In genomic region chr7:123824754-123825067, GRCh38 we compare ENCODE assay signal across 9 cellular contexts. TPM values are rescaled to one million over a fixed set of nuclear protein-coding genes. Genes with fewer than 3 reads are reported as not detected.
DNase-seq lines count a peak whose midpoint lies in the region; ATAC-seq, FAIRE-seq and TF ChIP-seq lines count a peak whose summit lies in the region.
"Had no signal": no experiment of that assay in that cellular context is flagged by ENCODE, and none has a peak within 500 bp of the region (broad histone marks: within the 10 kb centered on the region; RNA-seq: fewer than 3 reads in every experiment).

No MANE protein-coding gene starts in this region.

- peaks cover 13% of the 10 kb centered on the region for H3K27me3 Mint-ChIP-seq in activated naive CD4-positive, alpha-beta T cell treated with anti-CD3 and anti-CD28 coated beads for 36 hours (ENCODE audit: low read depth)
- H3K27me3 Mint-ChIP-seq in stimulated activated naive CD8-positive, alpha-beta T cell treated with anti-CD3 and anti-CD28 coated beads, Interleukin-15, Interleukin-2, amounts not matched to agents 100 ng/mL and 50 ng/mL, for 24 hours = peaks cover 34% of the 10 kb centered on the region

- ATAC-seq in HG03039 (IDR thresholded peaks at IDR 0.05; ENCODE audit: unreplicated experiment) = peak; percentile 36

- CTCF ChIA-PET in activated naive CD4-positive, alpha-beta T cell treated with anti-CD3 and anti-CD28 coated beads for 36 hours (lab: Charles Lee) = interaction anchor here (1.1 to 3.1 kb wide), 3 partner anchors 27 to 53 kb away, joined by 3 to 10 read pairs (median 8); no protein-coding TSS in a partner anchor

- no peak overlapping the region for H3K27ac ChIP-seq in tibial artery

- no peaks in the 10 kb centered on the region for H3K4me1 ChIP-seq in tibial artery

- H3K27ac Mint-ChIP-seq in activated naive CD4-positive, alpha-beta T cell treated with anti-CD3 and anti-CD28 coated beads for 36 hours = peak overlapping the region; percentile 76
- H3K27ac Mint-ChIP-seq in stimulated activated naive CD8-positive, alpha-beta T cell treated with anti-CD3 and anti-CD28 coated beads, Interleukin-15, Interleukin-2, amounts not matched to agents 100 ng/mL and 50 ng/mL, for 24 hours = peak overlapping the region; percentile 19

- H3K4me1 Mint-ChIP-seq in activated naive CD4-positive, alpha-beta T cell treated with anti-CD3 and anti-CD28 coated beads for 36 hours (ENCODE audit: low read depth) = peaks cover 21% of the 10 kb centered on the region
- H3K4me1 Mint-ChIP-seq in stimulated activated naive CD8-positive, alpha-beta T cell treated with anti-CD3 and anti-CD28 coated beads, Interleukin-15, Interleukin-2, amounts not matched to agents 100 ng/mL and 50 ng/mL, for 24 hours (ENCODE audit: low read depth) = peaks cover 16% of the 10 kb centered on the region

- H3K9me3 Mint-ChIP-seq in activated naive CD4-positive, alpha-beta T cell treated with anti-CD3 and anti-CD28 coated beads for 36 hours = no peaks in the 10 kb centered on the region
- H3K9me3 Mint-ChIP-seq in stimulated activated naive CD8-positive, alpha-beta T cell treated with anti-CD3 and anti-CD28 coated beads, Interleukin-15, Interleukin-2, amounts not matched to agents 100 ng/mL and 50 ng/mL, for 24 hours = no peaks in the 10 kb centered on the region

- intact Hi-C loops in activated naive CD4-positive, alpha-beta T cell treated with anti-CD3 and anti-CD28 coated beads for 36 hours (cut with micrococcal nuclease) = loop anchor here (1.0 kb wide), 6 partner anchors 26 to 289 kb away; partner anchors contain the start of gene WASL
- intact Hi-C loops in tibial artery (cut with DNase I; ENCODE audit: low total_unique reads) = no loop called here

- H3K9me3 ChIP-seq in tibial artery = no peaks in the 10 kb centered on the region

- no peak for FAIRE-seq in frontal cortex (lab: Jason Lieb, UNC)

- TF ChIP-seq CTCF in tibial artery (IDR thresholded peaks at IDR 0.05) = no peak

- no peaks in the 10 kb centered on the region for H3K36me3 Mint-ChIP-seq in activated naive CD4-positive, alpha-beta T cell treated with anti-CD3 and anti-CD28 coated beads for 36 hours (ENCODE audit: low read depth)
- H3K36me3 Mint-ChIP-seq in stimulated activated naive CD8-positive, alpha-beta T cell treated with anti-CD3 and anti-CD28 coated beads, Interleukin-15, Interleukin-2, amounts not matched to agents 100 ng/mL and 50 ng/mL, for 24 hours (ENCODE audit: low read depth) = no peaks in the 10 kb centered on the region

- H3K36me3 ChIP-seq in tibial artery = no peaks in the 10 kb centered on the region

- no peaks in the 10 kb centered on the region for H3K27me3 ChIP-seq in tibial artery

- DNase-seq in activated naive CD4-positive, alpha-beta T cell treated with anti-CD3 and anti-CD28 coated beads for 36 hours = no peak
- no peak for DNase-seq in activated naive CD4-positive, alpha-beta T cell treated with Interleukin-2 at 50 U/mL for 16 hours
- DNase-seq in NCI-H748 (lab: John Stamatoyannopoulos, UW; ENCODE audit: unreplicated experiment) (peak; percentile 88), frontal cortex (ENCODE audit: low spot score in 2 of 2) (no peak), DMS 273 treated with DMSO at 0.1 percent for 48 hours (lab: John Stamatoyannopoulos, UW) (no peak), tibial artery (no peak)

- no peak overlapping the region for H3K4me3 Mint-ChIP-seq in activated naive CD4-positive, alpha-beta T cell treated with anti-CD3 and anti-CD28 coated beads for 36 hours
- peak overlapping the region; percentile 38 for H3K4me3 Mint-ChIP-seq in stimulated activated naive CD8-positive, alpha-beta T cell treated with anti-CD3 and anti-CD28 coated beads, Interleukin-15, Interleukin-2, amounts not matched to agents 100 ng/mL and 50 ng/mL, for 24 hours

- H3K4me3 ChIP-seq in tibial artery = no peak overlapping the region

RNA-seq across cellular contexts. Expression of gene HYAL4, which starts 20.3 kb away (rescaled TPM):
- total RNA-seq in activated naive CD4-positive, alpha-beta T cell treated with anti-CD3 and anti-CD28 coated beads for 36 hours = not detected
- not detected for total RNA-seq in frontal cortex
- total RNA-seq: M059J had no signal
